1 cellular context compared by ENCODE assay signal in genomic region chr19:57665261-57665806, GRCh38.
TF ChIP-seq lines count a peak whose summit lies in the region.

No MANE protein-coding gene starts in this region.

TF ChIP-seq in K562, 482 proteins besides CTCF, POLR2A, EP300 and RAD21:
- TF ChIP-seq NFE2L1 (tag; IDR thresholded peaks at IDR 0.05; ENCODE audit: borderline replicate concordance, low read depth) (no peak), NFRKB (IDR thresholded peaks at IDR 0.05; ENCODE audit: low read depth) (no peak), DIDO1 (tag; IDR thresholded peaks at IDR 0.05; ENCODE audit: low read depth) (no peak), TSHZ1 (CRISPR knock-in tag; IDR thresholded peaks at IDR 0.05) (no peak), ERF (CRISPR knock-in tag; IDR thresholded peaks at IDR 0.05) (no peak), ZNF407 (IDR thresholded peaks at IDR 0.05; ENCODE audit: low read depth) (no peak), NRF1 (conservative IDR thresholded peaks at IDR 0.05 in 1 of 2, IDR thresholded peaks at IDR 0.05 in 1 of 2) (no peak), ZBTB11 (CRISPR knock-in tag; IDR thresholded peaks at IDR 0.05) (no peak), ZNF133 (CRISPR knock-in tag; IDR thresholded peaks at IDR 0.05) (no peak), SMARCA5 (IDR thresholded peaks at IDR 0.05) (no peak), KLF6 (CRISPR knock-in tag; IDR thresholded peaks at IDR 0.05; ENCODE audit: borderline replicate concordance) (no peak), CSDE1 (IDR thresholded peaks at IDR 0.05) (no peak), SRSF7 (optimal IDR thresholded peaks at IDR 0.05; ENCODE audit: low read depth, low read length) (no peak), NONO (IDR thresholded peaks at IDR 0.05; ENCODE audit: low read depth in 2 of 2, low read length in 1 of 2) (no peak), ZNF584 (CRISPR knock-in tag; IDR thresholded peaks at IDR 0.05; ENCODE audit: low read depth) (no peak), ZSCAN29 (IDR thresholded peaks at IDR 0.05) (no peak), HDAC1 (IDR thresholded peaks at IDR 0.05) (no peak), RBM39 (optimal IDR thresholded peaks at IDR 0.05; ENCODE audit: low read depth, low read length) (no peak), ZNF212 (CRISPR knock-in tag; IDR thresholded peaks at IDR 0.05) (no peak), ZNF717 (CRISPR knock-in tag; IDR thresholded peaks at IDR 0.05) (no peak)
